8 cellular contexts compared by ENCODE assay signal in the genomic region with DNA sequence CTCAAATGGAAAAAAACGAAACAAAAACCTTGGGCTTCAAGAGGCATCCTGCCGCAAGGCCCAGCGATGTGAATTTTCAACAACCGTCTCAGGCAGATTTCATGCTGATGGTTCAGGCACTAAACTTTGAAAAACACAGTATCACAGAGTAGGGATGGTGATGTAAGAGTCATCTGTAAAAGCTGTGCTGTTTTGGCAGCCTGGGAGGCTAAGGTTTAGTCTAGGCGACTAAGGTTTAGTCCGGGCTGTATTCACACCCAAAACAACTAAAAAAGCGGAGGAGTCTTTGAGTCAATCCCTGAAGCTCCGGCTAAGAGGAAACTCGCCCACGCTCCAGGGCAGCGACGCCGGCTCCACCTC. TPM values are rescaled to one million over a fixed set of nuclear protein-coding genes. Genes with fewer than 3 reads are reported as not detected.
DNase-seq lines count a peak whose midpoint lies in the region; ATAC-seq and TF ChIP-seq lines count a peak whose summit lies in the region.

No MANE protein-coding gene starts in this region.

- H3K4me3 ChIP-seq in thoracic aorta, result peak overlapping the region; percentile 99

- CTCF ChIA-PET in activated CD4-positive, alpha-beta T cell treated with anti-CD3 and anti-CD28 coated beads for 36 hours (lab: Charles Lee), result interaction anchor here (0.5 to 1.3 kb wide), 6 partner anchors 9 to 884 kb away, joined by 3 to 5 read pairs (median 3); no protein-coding TSS in a partner anchor

- ATAC-seq in activated CD4-positive, alpha-beta T cell treated with anti-CD3 and anti-CD28 coated beads for 36 hours, result no peak
- ATAC-seq in left lobe of liver, result peak; percentile 14
- ATAC-seq in thoracic aorta (ENCODE audit: insufficient number of reproducible peaks, low FRiP score, low read depth), result peak; percentile 38
- ATAC-seq in GM21447 (IDR thresholded peaks at IDR 0.05; ENCODE audit: unreplicated experiment), result no peak

- intact Hi-C loops in activated CD4-positive, alpha-beta T cell treated with anti-CD3 and anti-CD28 coated beads for 36 hours (cut with DNase I, micrococcal nuclease), result loop anchor here in 1 of 2 experiments (2.0 to 10.0 kb wide), 4 partner anchors 299 to 792 kb away; a partner anchor contains a TSS

- no peaks in the 10 kb centered on the region for H3K9me3 ChIP-seq in thoracic aorta

- no peak for TF ChIP-seq CTCF in thoracic aorta (IDR thresholded peaks at IDR 0.05)

- H3K27ac Mint-ChIP-seq in activated CD4-positive, alpha-beta T cell treated with anti-CD3 and anti-CD28 coated beads for 36 hours, result peak overlapping the region; percentile 94

- POLR2A ChIA-PET in activated CD4-positive, alpha-beta T cell treated with anti-CD3 and anti-CD28 coated beads for 36 hours (lab: Charles Lee), result interaction anchor here (0.5 to 1.1 kb wide), 3 partner anchors 15 to 1913 kb away, joined by 3 to 5 read pairs (median 3); no protein-coding TSS in a partner anchor

- H3K4me3 Mint-ChIP-seq in activated CD4-positive, alpha-beta T cell treated with anti-CD3 and anti-CD28 coated beads for 36 hours, result peak overlapping the region; percentile 92

- peak overlapping the region; percentile 52 for H3K27ac ChIP-seq in angular gyrus (ENCODE audit: low read depth, low read length)
- peak overlapping the region; percentile 79 to 86 for H3K27ac ChIP-seq in thoracic aorta

- H3K36me3 Mint-ChIP-seq in activated CD4-positive, alpha-beta T cell treated with anti-CD3 and anti-CD28 coated beads for 36 hours (ENCODE audit: low read depth), result peaks cover 13% of the 10 kb centered on the region

- no peaks in the 10 kb centered on the region for H3K9me3 Mint-ChIP-seq in activated CD4-positive, alpha-beta T cell treated with anti-CD3 and anti-CD28 coated beads for 36 hours (ENCODE audit: low read depth)

- peaks cover 40% of the 10 kb centered on the region for H3K4me1 Mint-ChIP-seq in activated CD4-positive, alpha-beta T cell treated with anti-CD3 and anti-CD28 coated beads for 36 hours

- peaks cover 16 to 25% of the 10 kb centered on the region in 2 donors for H3K4me1 ChIP-seq in thoracic aorta (ENCODE audit: control insufficient read depth in 1 of 2, low read depth in 2 of 2)

- no peaks in the 10 kb centered on the region for H3K27me3 Mint-ChIP-seq in activated CD4-positive, alpha-beta T cell treated with anti-CD3 and anti-CD28 coated beads for 36 hours

- no peaks in the 10 kb centered on the region for H3K36me3 ChIP-seq in thoracic aorta

- no peak for DNase-seq in activated CD4-positive, alpha-beta T cell treated with anti-CD3 and anti-CD28 coated beads for 36 hours
- no peak for DNase-seq in activated CD4-positive, alpha-beta T cell treated with anti-CD3 and anti-CD28 coated beads for 48 hours
- DNase-seq in left lobe of liver (ENCODE audit: low spot score) (no peak), thoracic aorta (ENCODE audit: low spot score) (no peak), COR-L47 (lab: John Stamatoyannopoulos, UW) (no peak), NCI-H2081 (lab: John Stamatoyannopoulos, UW) (no peak)

- no peaks in the 10 kb centered on the region for H3K27me3 ChIP-seq in thoracic aorta (replicated peaks; ENCODE audit: insufficient read depth)

RNA-seq across cellular contexts. Expression of a gene that starts 0.4 kb away (rescaled TPM):
- 1 to 10 TPM; 8.3 TPM for total RNA-seq in activated CD4-positive, alpha-beta T cell treated with anti-CD3 and anti-CD28 coated beads for 36 hours
- total RNA-seq in left lobe of liver (15.9 TPM), thoracic aorta (10 to 100 TPM in 1 of 2 donors, 1 to 10 TPM in 1; 9.5 to 10.7 TPM)

Comparison
In these comparisons a context has a peak if more than half of its experiments do, and no peak if none do; other contexts are left out.
1. ATAC-seq: peak in left lobe of liver (single experiment) and thoracic aorta (single experiment); none in activated CD4-positive, alpha-beta T cell treated with anti-CD3 and anti-CD28 coated beads for 36 hours (single experiment) and GM21447 (single experiment).